Comparison of ENCODE assay signal across 22 cellular contexts in genomic region chr3:191261304-191261638, GRCh38.
DNase-seq lines count a peak whose midpoint lies in the region; ATAC-seq, FAIRE-seq and TF ChIP-seq lines count a peak whose summit lies in the region.
"Had no signal": no experiment of that assay in that cellular context is flagged by ENCODE, and none has a peak within 500 bp of the region (broad histone marks: within the 10 kb centered on the region; RNA-seq: fewer than 3 reads in every experiment).

No MANE protein-coding gene starts in this region.

- H3K9me3 Mint-ChIP-seq in IgD-negative memory B cell (peaks cover 0 to 3% (median 0%) of the 10 kb centered on the region in 3 donors), glutamatergic neuron (ENCODE audit: unreplicated experiment) (no peaks in the 10 kb centered on the region)
- H3K9me3 Mint-ChIP-seq: CD4-positive, CD25-positive, alpha-beta regulatory T cell; T-cell had no signal

- FAIRE-seq in GM18507 (lab: Jason Lieb, UNC) = peak; percentile 69
- FAIRE-seq: A549, K562, RCC 7860 had no signal

- no peak overlapping the region for H4K91ac ChIP-seq in neuronal stem cell (ENCODE audit: low read depth, low read length, poor library complexity)

- no peaks in the 10 kb centered on the region for H3K36me3 ChIP-seq in neuronal stem cell (replicated peaks in 1 of 2; ENCODE audit: control insufficient read depth in 2 of 2, insufficient read depth in 2 of 2, low read length in 2 of 2)
- H3K36me3 ChIP-seq: MG63, SJCRH30 had no signal

- H3K36me3 Mint-ChIP-seq in IgD-negative memory B cell = peaks cover 4% of the 10 kb centered on the region
- no peaks in the 10 kb centered on the region for H3K36me3 Mint-ChIP-seq in glutamatergic neuron (ENCODE audit: unreplicated experiment)
- H3K36me3 Mint-ChIP-seq: CD4-positive, CD25-positive, alpha-beta regulatory T cell; T-cell had no signal

- no peaks in the 10 kb centered on the region for H3K79me1 ChIP-seq in neuronal stem cell (ENCODE audit: low read depth, low read length)

- H3K14ac ChIP-seq in neuronal stem cell (ENCODE audit: low read length) = no peak overlapping the region

- H2BK15ac ChIP-seq in neuronal stem cell (ENCODE audit: low read length) = no peak overlapping the region

- DNase-seq in GM18507 (ENCODE audit: extremely low spot score, insufficient read length, low read depth) = no peak
- no peak for DNase-seq in glutamatergic neuron
- DNase-seq in neuronal stem cell (ENCODE audit: low spot score) = no peak
- DNase-seq in iPS-NIHi11 (ENCODE audit: low spot score) = no peak
- DNase-seq in NCI-H1105 treated with DMSO at 0.1 percent for 48 hours (lab: John Stamatoyannopoulos, UW) = no peak
- DNase-seq: CD4-positive, CD25-positive, alpha-beta regulatory T cell; DMS 273 treated with DMSO at 0.1 percent for 48 hours; DMS79 treated with DMSO at 0.1 percent for 48 hours; HCEC 1CT; MG63; NCI-H1436; NCI-H187 treated with DMSO at 0.1 percent for 48 hours; NCI-H2107; NCI-H510A; OCI-M1; SJCRH30; T-cell had no signal

- H3K27me3 Mint-ChIP-seq in IgD-negative memory B cell (no peaks in the 10 kb centered on the region), glutamatergic neuron (ENCODE audit: unreplicated experiment) (no peaks in the 10 kb centered on the region)
- H3K27me3 Mint-ChIP-seq: CD4-positive, CD25-positive, alpha-beta regulatory T cell; T-cell had no signal

- no peaks in the 10 kb centered on the region for H3K27me3 ChIP-seq in neuronal stem cell (ENCODE audit: control insufficient read depth in 3 of 3, insufficient read depth in 3 of 3, low read depth in 1 of 3, low read length in 3 of 3)
- H3K27me3 ChIP-seq: MG63, SJCRH30 had no signal

- no peak overlapping the region for H3K9ac ChIP-seq in neuronal stem cell (ENCODE audit: low read depth, low read length, poor library complexity)

- H3K4me1 Mint-ChIP-seq in IgD-negative memory B cell = peaks cover 27 to 43% (median 37%) of the 10 kb centered on the region in 3 donors
- H3K4me1 Mint-ChIP-seq in glutamatergic neuron (ENCODE audit: low read depth, unreplicated experiment) = peaks cover 10% of the 10 kb centered on the region

- TF ChIP-seq CTCF in glutamatergic neuron (IDR thresholded peaks at IDR 0.05; ENCODE audit: partially characterized antibody, unreplicated experiment) = no peak

- H2BK12ac ChIP-seq in neuronal stem cell (ENCODE audit: low read length) = no peak overlapping the region

- H3K27ac ChIP-seq in neuronal stem cell (replicated peaks; ENCODE audit: low read length) = peak overlapping the region; percentile 62
- H3K27ac ChIP-seq: A549, SJCRH30 had no signal

- H3K4me3 Mint-ChIP-seq in IgD-negative memory B cell = peak overlapping the region in 2 of 4 donors; percentile 50 to 76
- no peak overlapping the region for H3K4me3 Mint-ChIP-seq in glutamatergic neuron (ENCODE audit: unreplicated experiment)
- H3K4me3 Mint-ChIP-seq: CD4-positive, CD25-positive, alpha-beta regulatory T cell; T-cell had no signal

- no peak overlapping the region for H2BK5ac ChIP-seq in neuronal stem cell (ENCODE audit: low read length)

- H2AFZ ChIP-seq in neuronal stem cell (ENCODE audit: low read length) = no peak overlapping the region

- H3K23ac ChIP-seq in neuronal stem cell (ENCODE audit: low read depth, low read length, poor library complexity) = no peak overlapping the region

- H2BK120ac ChIP-seq in neuronal stem cell (ENCODE audit: low read depth, low read length) = no peak overlapping the region

- H3K9me3 ChIP-seq in neuronal stem cell (replicated peaks in 1 of 2; ENCODE audit: control insufficient read depth in 2 of 2, insufficient read depth in 1 of 2, low read depth in 1 of 2, low read length in 2 of 2) = no peaks in the 10 kb centered on the region
- H3K9me3 ChIP-seq: A549, MG63, SJCRH30 had no signal

- H3K4me2 ChIP-seq in neuronal stem cell (ENCODE audit: insufficient read depth, low read length, poor library complexity, severe bottlenecking) = no peak overlapping the region
- H3K4me2 ChIP-seq: A549 had no signal

- H3K27ac Mint-ChIP-seq in IgD-negative memory B cell = peak overlapping the region; percentile 65 to 84 (median 74)
- peak overlapping the region; percentile 18 for H3K27ac Mint-ChIP-seq in glutamatergic neuron (ENCODE audit: unreplicated experiment)
- H3K27ac Mint-ChIP-seq: CD4-positive, CD25-positive, alpha-beta regulatory T cell; T-cell had no signal

- H3K18ac ChIP-seq in neuronal stem cell (ENCODE audit: low read length) = no peak overlapping the region

- no peak for ATAC-seq in esophagus mucosa
- ATAC-seq: A549, K562, T-cell had no signal

- H2AK5ac ChIP-seq in neuronal stem cell (ENCODE audit: low read depth, low read length) = no peak overlapping the region

- no peak overlapping the region for H3K4me3 ChIP-seq in neuronal stem cell (ENCODE audit: low read length in 2 of 2)
- H3K4me3 ChIP-seq: A549, K562, MG63, SJCRH30 had no signal

- H3K4me1 ChIP-seq in neuronal stem cell (ENCODE audit: control insufficient read depth in 2 of 2, insufficient read depth in 1 of 2, low read depth in 1 of 2, low read length in 2 of 2) = peaks cover 0 to 3% of the 10 kb centered on the region in 2 donors
- H3K4me1 ChIP-seq: A549, SJCRH30 had no signal

- H4K8ac ChIP-seq in neuronal stem cell (ENCODE audit: low read depth, low read length) = no peak overlapping the region

- no peak overlapping the region for H3K4ac ChIP-seq in neuronal stem cell (ENCODE audit: low read length)
